ENCODE assay signal across 1 cellular context in genomic region chr3:149058199-149058598, GRCh38.
TF ChIP-seq lines count a peak whose summit lies in the region.

No MANE protein-coding gene starts in this region.

TF ChIP-seq in GM23338, 12 proteins besides CTCF, POLR2A, EP300 and RAD21 (continued from another document):
- TF ChIP-seq STAT1 (IDR thresholded peaks at IDR 0.05; ENCODE audit: unreplicated experiment) (no peak), ZNF462 (CRISPR knock-in tag; IDR thresholded peaks at IDR 0.05) (no peak)
